Comparison of ENCODE assay signal across 11 cellular contexts in the genomic region with DNA sequence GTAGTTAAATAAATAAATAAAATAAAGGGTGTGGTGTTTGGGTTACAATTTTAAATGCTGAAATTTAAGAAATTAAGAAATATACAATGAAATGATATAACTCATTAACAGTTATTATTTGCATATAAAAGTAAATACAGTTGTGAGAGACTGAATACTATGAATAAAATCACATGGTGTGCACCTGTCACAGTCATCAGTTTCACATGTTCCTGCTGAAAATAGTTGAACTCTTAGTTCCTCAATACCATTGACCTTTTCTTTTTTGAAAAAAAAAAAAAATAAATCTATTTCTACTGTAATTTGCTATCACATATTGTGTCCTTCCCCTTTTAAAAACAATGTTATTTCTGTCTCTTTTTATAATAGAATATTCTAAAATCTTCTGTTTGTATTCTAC.
A peak's percentile ranks its signal among the peaks of the same experiment; 100 is the strongest.
DNase-seq lines count a peak whose midpoint lies in the region; ATAC-seq, FAIRE-seq and TF ChIP-seq lines count a peak whose summit lies in the region.
"Had no signal": no experiment of that assay in that cellular context is flagged by ENCODE, and none has a peak within 500 bp of the region (broad histone marks: within the 10 kb centered on the region; RNA-seq: fewer than 3 reads in every experiment).

No MANE protein-coding gene starts in this region.

- FAIRE-seq in GM19239 (lab: Jason Lieb, UNC): no peak

- DNase-seq in NCI-H2107 (lab: John Stamatoyannopoulos, UW) (no peak), GM19239 (ENCODE audit: insufficient read length, low spot score) (no peak), GM03348 (ENCODE audit: low spot score) (no peak)
- no peak for DNase-seq in activated T-cell treated with anti-CD3 and anti-CD28 coated beads, Interleukin-2, amount 50 U/mL, for 48 hours

- TF ChIP-seq POLR2A in GM18505 (IDR thresholded peaks at IDR 0.05; ENCODE audit: borderline replicate concordance, extremely low read depth, insufficient read depth, insufficient read length): no peak

- H3K9me3 Mint-ChIP-seq in IgD-negative memory B cell: no peaks in the 10 kb centered on the region
- H3K9me3 Mint-ChIP-seq: nephron progenitor cell had no signal

- H3K4me3 Mint-ChIP-seq in IgD-negative memory B cell: peak overlapping the region in 1 of 4 donors; percentile 61
- H3K4me3 Mint-ChIP-seq: activated CD8-positive, alpha-beta memory T cell treated with anti-CD3 and anti-CD28 coated beads, Interleukin-2, amount 10 ng/mL, durations not matched to agents 7 days and 5 days; nephron progenitor cell had no signal

- peaks cover 5% of the 10 kb centered on the region for H3K27me3 Mint-ChIP-seq in IgD-negative memory B cell

- H3K27ac Mint-ChIP-seq in IgD-negative memory B cell: peak overlapping the region; percentile 13 to 71 (median 62)
- H3K27ac Mint-ChIP-seq: activated CD8-positive, alpha-beta memory T cell treated with anti-CD3 and anti-CD28 coated beads, Interleukin-2, amount 10 ng/mL, durations not matched to agents 7 days and 5 days; nephron progenitor cell had no signal

- ATAC-seq in GM18505 (IDR thresholded peaks at IDR 0.05; ENCODE audit: unreplicated experiment): peak; percentile 76
- ATAC-seq in GM21381 (IDR thresholded peaks at IDR 0.05; ENCODE audit: unreplicated experiment): peak; percentile 63
- peak; percentile 62 for ATAC-seq in HG02943 (IDR thresholded peaks at IDR 0.05; ENCODE audit: low read depth, unreplicated experiment)
- ATAC-seq: foreskin keratinocyte had no signal

- H3K36me3 Mint-ChIP-seq in IgD-negative memory B cell: no peaks in the 10 kb centered on the region
- H3K36me3 Mint-ChIP-seq: activated CD8-positive, alpha-beta memory T cell treated with anti-CD3 and anti-CD28 coated beads, Interleukin-2, amount 10 ng/mL, durations not matched to agents 7 days and 5 days had no signal

- peaks cover 24 to 35% (median 28%) of the 10 kb centered on the region in 3 donors for H3K4me1 Mint-ChIP-seq in IgD-negative memory B cell
